In the genomic region with DNA sequence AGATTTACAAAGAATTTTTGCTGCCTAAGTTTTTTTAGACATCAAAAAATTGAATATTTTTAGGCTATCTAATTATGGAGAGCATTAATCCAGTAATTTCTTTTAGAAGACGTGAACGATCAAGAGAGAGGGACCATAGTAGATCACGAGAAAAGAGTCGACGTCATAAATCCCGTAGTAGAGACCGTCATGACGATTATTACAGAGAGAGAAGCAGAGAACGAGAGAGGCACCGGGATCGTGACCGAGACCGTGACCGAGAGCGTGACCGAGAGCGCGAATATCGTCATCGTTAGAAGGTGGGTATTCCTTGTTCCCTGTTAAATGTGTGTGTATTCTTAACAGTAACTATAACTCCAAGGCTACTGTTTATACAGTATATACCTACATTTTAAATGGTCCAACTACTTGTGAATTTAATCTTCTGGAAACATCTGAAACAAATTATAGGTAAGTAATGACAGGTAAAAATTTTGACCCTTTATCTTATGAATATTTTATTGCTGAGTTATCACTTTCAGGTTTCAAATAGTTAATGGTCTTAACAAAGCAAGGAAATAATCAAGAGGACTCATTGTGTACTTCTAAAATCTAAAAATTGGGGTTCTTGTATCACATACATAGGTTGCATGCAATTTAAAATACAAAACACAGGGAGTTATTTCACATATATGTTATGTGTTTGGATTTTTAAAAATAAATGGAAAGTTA, we compare ENCODE assay signal across 22 cellular contexts.
"Had no signal": no experiment of that assay in that cellular context is flagged by ENCODE, and none has a peak within 500 bp of the region (broad histone marks: within the 10 kb centered on the region; RNA-seq: fewer than 3 reads in every experiment).

No MANE protein-coding gene starts in this region.

- H3K4me3 ChIP-seq: MG63, SJSA1, SK-N-MC had no signal

- H3K27me3 ChIP-seq: MG63, SJSA1 had no signal

- H3K9me3 ChIP-seq: MG63, SJSA1 had no signal

- H3K27ac ChIP-seq: SJSA1, SK-N-MC had no signal

- DNase-seq: Karpas-422, KG1, MG63, NCI-H1092, NCI-H1105 treated with DMSO at 0.1 percent for 48 hours, NCI-H1436, NCI-H187, NCI-H2029, NCI-H2081 treated with DMSO at 0.1 percent for 48 hours, NCI-H2171, NCI-H226, NCI-H446, NCI-H510A, NCI-H524 treated with DMSO at 0.1 percent for 48 hours, NCI-H69, NCI-H774, Right ventricle myocardium superior, RPMI8226, SIG-M5 had no signal

- FAIRE-seq: RCC 7860 had no signal
